In genomic region chr6:33716890-33717632, GRCh38 we compare ENCODE assay signal across 1 cellular context.
TF ChIP-seq lines count a peak whose summit lies in the region.

No MANE protein-coding gene starts in this region.

TF ChIP-seq in H1, 55 proteins besides CTCF, POLR2A, EP300 and RAD21:
- no peak for TF ChIP-seq CHD1 (IDR thresholded peaks at IDR 0.05; ENCODE audit: low read depth, low read length)
TF ChIP-seq in H1: peak in this region for 0.
